8 cellular contexts compared by ENCODE assay signal in the genomic region with DNA sequence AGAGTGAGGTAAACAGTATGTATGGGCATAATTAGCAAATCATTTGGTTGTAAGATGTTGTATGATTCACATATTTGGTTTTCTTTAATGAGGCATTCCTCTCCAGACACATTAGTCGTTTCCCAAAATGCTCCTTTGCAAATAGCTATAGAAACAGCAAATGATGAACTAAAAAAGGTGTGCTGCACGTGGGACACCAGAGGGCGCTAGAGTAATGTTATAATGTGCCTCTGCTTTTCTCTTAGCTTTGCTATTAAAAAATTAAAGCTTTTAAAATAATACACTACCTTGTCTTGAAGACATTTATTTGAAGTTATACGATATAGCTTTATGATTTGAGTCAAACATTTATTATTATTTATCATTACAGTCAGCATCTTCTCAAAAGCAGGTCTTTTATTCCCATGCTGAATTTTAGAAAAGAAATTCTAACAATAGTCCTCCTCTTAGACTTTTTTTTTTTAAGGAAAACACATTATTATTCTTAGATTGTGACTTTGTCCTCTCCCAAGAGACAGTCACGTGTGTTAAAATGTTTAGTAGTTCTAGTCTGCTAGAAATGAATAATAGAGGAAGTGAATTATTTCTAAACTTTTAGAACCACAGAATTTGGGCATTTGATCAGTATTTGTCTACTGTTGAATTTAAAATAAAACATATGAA.
DNase-seq lines count a peak whose midpoint lies in the region; ATAC-seq lines count a peak whose summit lies in the region.

No MANE protein-coding gene starts in this region.

- no peaks in the 10 kb centered on the region for H3K9me3 ChIP-seq in SJCRH30 (replicated peaks)

- no peak overlapping the region for H3K27ac ChIP-seq in SJCRH30

- H3K4me3 ChIP-seq in SJCRH30: no peak overlapping the region

- no peak for ATAC-seq in HG03025 (IDR thresholded peaks at IDR 0.05; ENCODE audit: low FRiP score, unreplicated experiment)

- no peaks in the 10 kb centered on the region for H3K4me1 ChIP-seq in SJCRH30

- H3K36me3 ChIP-seq in SJCRH30: no peaks in the 10 kb centered on the region

- DNase-seq in NCI-H524 (lab: John Stamatoyannopoulos, UW): peak; percentile 44 to 72
- DNase-seq in NCI-H524 treated with DMSO at 0.1 percent for 48 hours (lab: John Stamatoyannopoulos, UW): no peak
- peak; percentile 54 for DNase-seq in M059J (ENCODE audit: low read depth)
- peak; percentile 47 to 84 for DNase-seq in SJCRH30
- DNase-seq in astrocyte of the hippocampus (ENCODE audit: low read depth, low spot score): peak; percentile 83
- peak; percentile 16 for DNase-seq in iPS DF 4.7 (ENCODE audit: extremely low read depth, low spot score)
- peak; percentile 13 to 37 (median 20) for DNase-seq in stimulated activated CD4-positive, alpha-beta T cell treated with anti-CD3 and anti-CD28 coated beads, Interleukin-1b, Interleukin-23, amount 100 ng/mL, for 24 hours (ENCODE audit: low read depth in 4 of 4, low spot score in 1 of 4)

- H3K27me3 ChIP-seq in SJCRH30: no peaks in the 10 kb centered on the region; the same call in 1 of the 2 replicates
